ENCODE assay signal across 2 cellular contexts in genomic region chr13:98954313-98954712, GRCh38.
TF ChIP-seq lines count a peak whose summit lies in the region.

No MANE protein-coding gene starts in this region.

TF ChIP-seq in GM23338, 12 proteins besides CTCF, POLR2A, EP300 and RAD21 (continued from another document):
- TF ChIP-seq, protein P1, sequence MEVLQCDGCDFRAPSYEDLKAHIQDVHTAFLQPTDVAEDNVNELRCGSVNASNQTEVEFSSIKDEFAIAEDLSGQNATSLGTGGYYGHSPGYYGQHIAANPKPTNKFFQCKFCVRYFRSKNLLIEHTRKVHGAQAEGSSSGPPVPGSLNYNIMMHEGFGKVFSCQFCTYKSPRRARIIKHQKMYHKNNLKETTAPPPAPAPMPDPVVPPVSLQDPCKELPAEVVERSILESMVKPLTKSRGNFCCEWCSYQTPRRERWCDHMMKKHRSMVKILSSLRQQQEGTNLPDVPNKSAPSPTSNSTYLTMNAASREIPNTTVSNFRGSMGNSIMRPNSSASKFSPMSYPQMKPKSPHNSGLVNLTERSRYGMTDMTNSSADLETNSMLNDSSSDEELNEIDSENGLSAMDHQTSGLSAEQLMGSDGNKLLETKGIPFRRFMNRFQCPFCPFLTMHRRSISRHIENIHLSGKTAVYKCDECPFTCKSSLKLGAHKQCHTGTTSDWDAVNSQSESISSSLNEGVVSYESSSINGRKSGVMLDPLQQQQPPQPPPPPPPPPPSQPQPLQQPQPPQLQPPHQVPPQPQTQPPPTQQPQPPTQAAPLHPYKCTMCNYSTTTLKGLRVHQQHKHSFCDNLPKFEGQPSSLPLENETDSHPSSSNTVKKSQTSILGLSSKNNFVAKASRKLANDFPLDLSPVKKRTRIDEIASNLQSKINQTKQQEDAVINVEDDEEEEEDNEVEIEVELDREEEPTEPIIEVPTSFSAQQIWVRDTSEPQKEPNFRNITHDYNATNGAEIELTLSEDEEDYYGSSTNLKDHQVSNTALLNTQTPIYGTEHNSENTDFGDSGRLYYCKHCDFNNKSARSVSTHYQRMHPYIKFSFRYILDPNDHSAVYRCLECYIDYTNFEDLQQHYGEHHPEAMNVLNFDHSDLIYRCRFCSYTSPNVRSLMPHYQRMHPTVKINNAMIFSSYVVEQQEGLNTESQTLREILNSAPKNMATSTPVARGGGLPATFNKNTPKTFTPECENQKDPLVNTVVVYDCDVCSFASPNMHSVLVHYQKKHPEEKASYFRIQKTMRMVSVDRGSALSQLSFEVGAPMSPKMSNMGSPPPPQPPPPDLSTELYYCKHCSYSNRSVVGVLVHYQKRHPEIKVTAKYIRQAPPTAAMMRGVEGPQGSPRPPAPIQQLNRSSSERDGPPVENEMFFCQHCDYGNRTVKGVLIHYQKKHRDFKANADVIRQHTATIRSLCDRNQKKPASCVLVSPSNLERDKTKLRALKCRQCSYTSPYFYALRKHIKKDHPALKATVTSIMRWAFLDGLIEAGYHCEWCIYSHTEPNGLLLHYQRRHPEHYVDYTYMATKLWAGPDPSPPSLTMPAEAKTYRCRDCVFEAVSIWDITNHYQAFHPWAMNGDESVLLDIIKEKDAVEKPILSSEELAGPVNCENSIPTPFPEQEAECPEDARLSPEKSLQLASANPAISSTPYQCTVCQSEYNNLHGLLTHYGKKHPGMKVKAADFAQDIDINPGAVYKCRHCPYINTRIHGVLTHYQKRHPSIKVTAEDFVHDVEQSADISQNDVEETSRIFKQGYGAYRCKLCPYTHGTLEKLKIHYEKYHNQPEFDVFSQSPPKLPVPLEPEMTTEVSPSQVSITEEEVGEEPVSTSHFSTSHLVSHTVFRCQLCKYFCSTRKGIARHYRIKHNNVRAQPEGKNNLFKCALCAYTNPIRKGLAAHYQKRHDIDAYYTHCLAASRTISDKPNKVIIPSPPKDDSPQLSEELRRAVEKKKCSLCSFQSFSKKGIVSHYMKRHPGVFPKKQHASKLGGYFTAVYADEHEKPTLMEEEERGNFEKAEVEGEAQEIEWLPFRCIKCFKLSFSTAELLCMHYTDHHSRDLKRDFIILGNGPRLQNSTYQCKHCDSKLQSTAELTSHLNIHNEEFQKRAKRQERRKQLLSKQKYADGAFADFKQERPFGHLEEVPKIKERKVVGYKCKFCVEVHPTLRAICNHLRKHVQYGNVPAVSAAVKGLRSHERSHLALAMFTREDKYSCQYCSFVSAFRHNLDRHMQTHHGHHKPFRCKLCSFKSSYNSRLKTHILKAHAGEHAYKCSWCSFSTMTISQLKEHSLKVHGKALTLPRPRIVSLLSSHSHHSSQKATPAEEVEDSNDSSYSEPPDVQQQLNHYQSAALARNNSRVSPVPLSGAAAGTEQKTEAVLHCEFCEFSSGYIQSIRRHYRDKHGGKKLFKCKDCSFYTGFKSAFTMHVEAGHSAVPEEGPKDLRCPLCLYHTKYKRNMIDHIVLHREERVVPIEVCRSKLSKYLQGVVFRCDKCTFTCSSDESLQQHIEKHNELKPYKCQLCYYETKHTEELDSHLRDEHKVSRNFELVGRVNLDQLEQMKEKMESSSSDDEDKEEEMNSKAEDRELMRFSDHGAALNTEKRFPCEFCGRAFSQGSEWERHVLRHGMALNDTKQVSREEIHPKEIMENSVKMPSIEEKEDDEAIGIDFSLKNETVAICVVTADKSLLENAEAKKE (CRISPR knock-in tag; IDR thresholded peaks at IDR 0.05): peak; percentile 66; the same call in 1 of the 2 replicates
- no peak for TF ChIP-seq ETS1 (IDR thresholded peaks at IDR 0.05)
- TF ChIP-seq EZH2phosphoT487 (IDR thresholded peaks at IDR 0.05; ENCODE audit: unreplicated experiment): no peak
TF ChIP-seq in GM23338: peak in this region for 1.

TF ChIP-seq in WTC11, 78 proteins besides CTCF, POLR2A, EP300 and RAD21 (continued from another document):
- no peak for TF ChIP-seq ZSCAN18 (CRISPR knock-in tag; IDR thresholded peaks at IDR 0.05)
